In genomic region chr19:43463381-43464088, GRCh38 we compare ENCODE assay signal across 8 cellular contexts. TPM values are rescaled to one million over a fixed set of nuclear protein-coding genes. Genes with fewer than 3 reads are reported as not detected.
DNase-seq lines count a peak whose midpoint lies in the region; ATAC-seq and TF ChIP-seq lines count a peak whose summit lies in the region.

No MANE protein-coding gene starts in this region.

- peak overlapping the region; percentile 74 for H2AFZ ChIP-seq in DND-41 (ENCODE audit: low read depth, low read length)
- peak overlapping the region; percentile 93 for H2AFZ ChIP-seq in KMS-11 (ENCODE audit: low read depth)

- peaks cover 49% of the 10 kb centered on the region for H3K27me3 Mint-ChIP-seq in neural crest cell (ENCODE audit: low read depth)
- no peaks in the 10 kb centered on the region for H3K27me3 Mint-ChIP-seq in stimulated activated naive CD8-positive, alpha-beta T cell treated with anti-CD3 and anti-CD28 coated beads, Interleukin-15, amount 100 ng/mL, for 72 hours

- H3K9me3 ChIP-seq in DND-41 (ENCODE audit: insufficient read depth, low read length, severe bottlenecking) = no peaks in the 10 kb centered on the region

- H4K20me1 ChIP-seq in DND-41 (ENCODE audit: insufficient read depth, low read length) (no peaks in the 10 kb centered on the region), KMS-11 (ENCODE audit: insufficient read depth) (no peaks in the 10 kb centered on the region)

- peak; percentile 82 for ATAC-seq in DND-41 (ENCODE audit: insufficient read depth, low read depth)
- ATAC-seq in GM21786 (IDR thresholded peaks at IDR 0.05; ENCODE audit: unreplicated experiment) = peak; percentile 84
- ATAC-seq in foreskin keratinocyte = peak; percentile 74
- peak; percentile 89 for ATAC-seq in stimulated activated naive CD8-positive, alpha-beta T cell treated with anti-CD3 and anti-CD28 coated beads, Interleukin-15, amount 100 ng/mL, for 72 hours

- peak overlapping the region; percentile 25 to 56; a peak in 3 of 4 replicates for H3K4me3 ChIP-seq in DND-41 (ENCODE audit: low read depth in 1 of 2, low read length in 2 of 2)
- H3K4me3 ChIP-seq in KMS-11 (IDR thresholded peaks at IDR 0.05; ENCODE audit: insufficient read depth, low read depth, low read length) = no peak overlapping the region

- H3K36me3 ChIP-seq in DND-41 (ENCODE audit: insufficient read depth, low read length) = no peaks in the 10 kb centered on the region
- no peaks in the 10 kb centered on the region for H3K36me3 ChIP-seq in KMS-11 (ENCODE audit: insufficient read depth)

- H3K9ac ChIP-seq in DND-41 (ENCODE audit: low read depth, low read length) (peak overlapping the region; percentile 48; the same call in 1 of the 2 replicates), KMS-11 (peak overlapping the region; percentile 1; the same call in 1 of the 2 replicates)

- TF ChIP-seq CTCF in DND-41 (IDR thresholded peaks at IDR 0.05; ENCODE audit: borderline replicate concordance, extremely low read depth, low read length, poor library complexity, severe bottlenecking) (no peak), KMS-11 (conservative IDR thresholded peaks at IDR 0.05; ENCODE audit: low read depth, low read length) (no peak), foreskin keratinocyte (conservative IDR thresholded peaks at IDR 0.05) (no peak), neural crest cell (conservative IDR thresholded peaks at IDR 0.05) (no peak)

- peak overlapping the region; percentile 75 for H3K4me2 ChIP-seq in DND-41 (ENCODE audit: insufficient read depth, low read length)
- peak overlapping the region; percentile 76 for H3K4me2 ChIP-seq in KMS-11

- no peaks in the 10 kb centered on the region for H3K36me3 Mint-ChIP-seq in neural crest cell (ENCODE audit: low read depth)

- peak overlapping the region; percentile 96 for H3K4me3 Mint-ChIP-seq in neural crest cell
- peak overlapping the region; percentile 86 to 91 for H3K4me3 Mint-ChIP-seq in stimulated activated naive CD8-positive, alpha-beta T cell treated with anti-CD3 and anti-CD28 coated beads, Interleukin-15, amount 100 ng/mL, for 72 hours

- peak overlapping the region; percentile 95 for H3K27ac Mint-ChIP-seq in neural crest cell (ENCODE audit: unreplicated experiment)
- H3K27ac Mint-ChIP-seq in stimulated activated naive CD8-positive, alpha-beta T cell treated with anti-CD3 and anti-CD28 coated beads, Interleukin-15, amount 100 ng/mL, for 72 hours = peak overlapping the region; percentile 88 to 96

- H3K27me3 ChIP-seq in DND-41 (ENCODE audit: insufficient read depth, low read length, poor library complexity) (no peaks in the 10 kb centered on the region), KMS-11 (ENCODE audit: insufficient read depth, low read depth) (peaks cover 2% of the 10 kb centered on the region; the same call in 1 of the 2 replicates), foreskin keratinocyte (no peaks in the 10 kb centered on the region)

- H3K4me1 Mint-ChIP-seq in neural crest cell = peaks cover 20% of the 10 kb centered on the region
- peaks cover 56% of the 10 kb centered on the region for H3K4me1 Mint-ChIP-seq in stimulated activated naive CD8-positive, alpha-beta T cell treated with anti-CD3 and anti-CD28 coated beads, Interleukin-15, amount 100 ng/mL, for 72 hours

- peak; percentile 86 for DNase-seq in DND-41
- peak; percentile 53 for DNase-seq in SIG-M5 (lab: John Stamatoyannopoulos, UW)
- DNase-seq in activated gamma-delta T cell treated with Interleukin-2 at 50 U/mL for 16 hours = peak; percentile 99
- peak; percentile 87 to 94 for DNase-seq in foreskin keratinocyte
- DNase-seq in neural crest cell (ENCODE audit: low read depth, low spot score) = peak; percentile 93
- DNase-seq in stimulated activated naive CD8-positive, alpha-beta T cell treated with anti-CD3 and anti-CD28 coated beads, Interleukin-15, amount 100 ng/mL, for 72 hours = peak; percentile 98

- no peaks in the 10 kb centered on the region for H3K79me2 ChIP-seq in DND-41 (ENCODE audit: insufficient read depth, low read length)
- no peaks in the 10 kb centered on the region for H3K79me2 ChIP-seq in KMS-11 (ENCODE audit: insufficient read depth, low read depth)

- H3K4me1 ChIP-seq in DND-41 (ENCODE audit: insufficient read depth, low read length) = peaks cover 18% of the 10 kb centered on the region
- peaks cover 8% of the 10 kb centered on the region for H3K4me1 ChIP-seq in KMS-11 (ENCODE audit: low read depth, poor library complexity, severe bottlenecking)
- peaks cover 18% of the 10 kb centered on the region for H3K4me1 ChIP-seq in foreskin keratinocyte

- H3K9me3 Mint-ChIP-seq in neural crest cell = no peaks in the 10 kb centered on the region
- no peaks in the 10 kb centered on the region for H3K9me3 Mint-ChIP-seq in stimulated activated naive CD8-positive, alpha-beta T cell treated with anti-CD3 and anti-CD28 coated beads, Interleukin-15, amount 100 ng/mL, for 72 hours

- H3K27ac ChIP-seq in DND-41 (ENCODE audit: low read length) (no peak overlapping the region), KMS-11 (peak overlapping the region; percentile 3; the same call in 1 of the 2 replicates), foreskin keratinocyte (peak overlapping the region; percentile 5)

RNA-seq across cellular contexts. Expression of gene LYPD3, which starts 1.9 kb away (rescaled TPM):
- total RNA-seq in foreskin keratinocyte = 16.3 and 18.0 TPM in 2 replicates
- polyA plus RNA-seq in foreskin keratinocyte = 31.8 and 43.1 TPM in 2 replicates
- total RNA-seq in neural crest cell = 0.50 and 0.89 TPM in 2 replicates

RNA-seq across cellular contexts. Expression of gene PHLDB3, which starts 41.0 kb away (rescaled TPM):
- total RNA-seq in foreskin keratinocyte = 14.8 and 15.4 TPM in 2 replicates
- 9.8 and 11.2 TPM in 2 replicates for polyA plus RNA-seq in foreskin keratinocyte
- 13.3 and 14.3 TPM in 2 replicates for total RNA-seq in neural crest cell

RNA-seq across cellular contexts. Expression of gene TEX101, which starts 48.8 kb away (rescaled TPM):
- total RNA-seq in foreskin keratinocyte = not detected in 2 replicates
- polyA plus RNA-seq in foreskin keratinocyte = not detected in 2 replicates
- total RNA-seq in neural crest cell = not detected in 2 replicates
